ENCODE assay signal across 8 cellular contexts in genomic region chr6:87059943-87060342, GRCh38. TPM values are rescaled to one million over a fixed set of nuclear protein-coding genes. Genes with fewer than 3 reads are reported as not detected.
"Had no signal": no experiment of that assay in that cellular context is flagged by ENCODE, and none has a peak within 500 bp of the region (broad histone marks: within the 10 kb centered on the region; RNA-seq: fewer than 3 reads in every experiment).

No MANE protein-coding gene starts in this region.

- ATAC-seq: K562 had no signal

- DNase-seq: GM23248, GOT3, H9, HCEC 1CT, IMR-90 had no signal

- H3K27ac ChIP-seq: GM23248 had no signal

- H3K4me3 ChIP-seq: GM23248, K562 had no signal

RNA-seq across cellular contexts. Expression of gene CGA, which starts 35.0 kb away (rescaled TPM):
- total RNA-seq: H4, H9, HT-29, IMR-90, K562 had no signal
